Comparison of ENCODE assay signal across 12 cellular contexts in genomic region chr19:9539921-9540320, GRCh38. TPM values are rescaled to one million over a fixed set of nuclear protein-coding genes. Genes with fewer than 3 reads are reported as not detected.
A peak's percentile ranks its signal among the peaks of the same experiment; 100 is the strongest.
DNase-seq lines count a peak whose midpoint lies in the region; ATAC-seq and TF ChIP-seq lines count a peak whose summit lies in the region.
"Not testable (repeated sequence)": the region's sequence is repeated elsewhere in the genome, so short reads cannot be mapped to it uniquely, and the experiment has no call there.
"Had no signal": no experiment of that assay in that cellular context is flagged by ENCODE, and none has a peak within 500 bp of the region (broad histone marks: within the 10 kb centered on the region; RNA-seq: fewer than 3 reads in every experiment).

No MANE protein-coding gene starts in this region.

- H3K27ac ChIP-seq in CD4-positive, alpha-beta memory T cell (ENCODE audit: low read depth, low read length); PC-3 (ENCODE audit: low read length); endodermal cell (ENCODE audit: low read depth, low read length); subcutaneous abdominal adipose tissue (ENCODE audit: low read depth, low read length): not testable (repeated sequence)

- not testable (repeated sequence) for H3F3A ChIP-seq in PC-3 (ENCODE audit: low read length, unreplicated experiment)

- peaks cover 20 to 31% of the 10 kb centered on the region in 2 donors for H3K36me3 Mint-ChIP-seq in CD4-positive, alpha-beta memory T cell
- peaks cover 43% of the 10 kb centered on the region for H3K36me3 Mint-ChIP-seq in activated CD8-positive, alpha-beta T cell treated with anti-CD3 and anti-CD28 coated beads, Interleukin-2, amount 10 ng/mL, durations not matched to agents 7 days and 5 days (ENCODE audit: low read depth)
- H3K36me3 Mint-ChIP-seq in activated naive CD8-positive, alpha-beta T cell treated with anti-CD3 and anti-CD28 coated beads for 36 hours: peaks cover 49% of the 10 kb centered on the region
- peaks cover 31% of the 10 kb centered on the region for H3K36me3 Mint-ChIP-seq in endodermal cell (ENCODE audit: low read depth)
- H3K36me3 Mint-ChIP-seq in neural crest cell (ENCODE audit: low read depth): peaks cover 51% of the 10 kb centered on the region

- not testable (repeated sequence) for H3K9me3 ChIP-seq in CD4-positive, alpha-beta memory T cell (ENCODE audit: control insufficient read depth in 1 of 2, low read length in 2 of 2)
- peaks cover 13% of the 10 kb centered on the region; the same call in 1 of the 2 replicates for H3K9me3 ChIP-seq in PC-3 (ENCODE audit: low read length)
- peaks cover 39% of the 10 kb centered on the region for H3K9me3 ChIP-seq in endodermal cell (ENCODE audit: control insufficient read depth, low read length)
- peaks cover 2 to 24% (median 17%) of the 10 kb centered on the region in 5 donors for H3K9me3 ChIP-seq in subcutaneous abdominal adipose tissue (ENCODE audit: control insufficient read depth in 5 of 5, low read length in 5 of 5)

- H3K4me2 ChIP-seq in PC-3 (ENCODE audit: low read length): not testable (repeated sequence)

- H4K20me1 ChIP-seq in PC-3 (ENCODE audit: low read length): not testable (repeated sequence)

- H2AFZ ChIP-seq in PC-3 (ENCODE audit: low read length): not testable (repeated sequence)

- CTCF ChIA-PET in CD4-positive, alpha-beta memory T cell (lab: Charles Lee; ENCODE audit: partially characterized antibody); PC-3 (lab: Charles Lee); activated CD8-positive, alpha-beta T cell treated with anti-CD3 and anti-CD28 coated beads, Interleukin-2, amount 10 ng/mL, durations not matched to agents 7 days and 5 days (lab: Charles Lee): not testable (repeated sequence)

- TF ChIP-seq CTCF in PC-3 (conservative IDR thresholded peaks at IDR 0.05; ENCODE audit: low read depth, low read length); endodermal cell (conservative IDR thresholded peaks at IDR 0.05); neural crest cell (conservative IDR thresholded peaks at IDR 0.05): not testable (repeated sequence)

- H3K4me3 Mint-ChIP-seq in CD4-positive, alpha-beta memory T cell: peak overlapping the region; percentile 37 to 98 (median 71)
- not testable (repeated sequence) for H3K4me3 Mint-ChIP-seq in activated CD8-positive, alpha-beta T cell treated with anti-CD3 and anti-CD28 coated beads, Interleukin-2, amount 10 ng/mL, durations not matched to agents 7 days and 5 days
- peak overlapping the region; percentile 98 for H3K4me3 Mint-ChIP-seq in activated naive CD8-positive, alpha-beta T cell treated with anti-CD3 and anti-CD28 coated beads for 36 hours
- H3K4me3 Mint-ChIP-seq in endodermal cell (peak overlapping the region; percentile 96), neural crest cell (peak overlapping the region; percentile 99)

- ATAC-seq in PC-3; activated CD8-positive, alpha-beta T cell treated with anti-CD3 and anti-CD28 coated beads, Interleukin-2, amount 10 ng/mL, durations not matched to agents 7 days and 5 days: not testable (repeated sequence)

- H3K9me3 Mint-ChIP-seq in CD4-positive, alpha-beta memory T cell: peaks cover 0 to 37% (median 26%) of the 10 kb centered on the region in 8 donors
- peaks cover 25% of the 10 kb centered on the region for H3K9me3 Mint-ChIP-seq in activated CD8-positive, alpha-beta T cell treated with anti-CD3 and anti-CD28 coated beads, Interleukin-2, amount 10 ng/mL, durations not matched to agents 7 days and 5 days (ENCODE audit: insufficient read depth)
- peaks cover 18% of the 10 kb centered on the region for H3K9me3 Mint-ChIP-seq in activated naive CD8-positive, alpha-beta T cell treated with anti-CD3 and anti-CD28 coated beads for 36 hours
- peaks cover 56% of the 10 kb centered on the region for H3K9me3 Mint-ChIP-seq in endodermal cell
- H3K9me3 Mint-ChIP-seq in neural crest cell: peaks cover 20% of the 10 kb centered on the region

- not testable (repeated sequence) for H3K9ac ChIP-seq in PC-3 (ENCODE audit: low read length); endodermal cell (ENCODE audit: extremely low read depth, low read length, poor library complexity, severe bottlenecking); subcutaneous abdominal adipose tissue (ENCODE audit: low read length in 5 of 5)

- H3K36me3 ChIP-seq in CD4-positive, alpha-beta memory T cell (ENCODE audit: insufficient read depth, low read length): not testable (repeated sequence)
- H3K36me3 ChIP-seq in PC-3 (ENCODE audit: low read depth, low read length) (peaks cover 19% of the 10 kb centered on the region), endodermal cell (ENCODE audit: control insufficient read depth, insufficient read depth, low read length) (peaks cover 27% of the 10 kb centered on the region), subcutaneous abdominal adipose tissue (ENCODE audit: control insufficient read depth in 5 of 5, insufficient read depth in 5 of 5, low read length in 5 of 5) (peaks cover 7 to 17% (median 16%) of the 10 kb centered on the region in 5 donors)

- not testable (repeated sequence) for DNase-seq in CD4-positive, alpha-beta memory T cell; activated CD8-positive, alpha-beta T cell treated with anti-CD3 and anti-CD28 coated beads, Interleukin-2, amount 10 ng/mL, durations not matched to agents 7 days and 5 days; activated naive CD8-positive, alpha-beta T cell treated with anti-CD3 and anti-CD28 coated beads for 36 hours; endodermal cell; neural crest cell (ENCODE audit: low read depth, low spot score)
- peak; percentile 42 for DNase-seq in PC-3
- peak; percentile 84 for DNase-seq in kidney tubule cell (ENCODE audit: low spot score)

- BruUV-seq in PC-3 (replicated peaks; lab: Mats Ljungman, UMichigan): not testable (repeated sequence)

- peak overlapping the region; percentile 84 to 100 (median 89) for H3K27ac Mint-ChIP-seq in CD4-positive, alpha-beta memory T cell
- peak overlapping the region; percentile 45 for H3K27ac Mint-ChIP-seq in activated CD8-positive, alpha-beta T cell treated with anti-CD3 and anti-CD28 coated beads, Interleukin-2, amount 10 ng/mL, durations not matched to agents 7 days and 5 days
- peak overlapping the region; percentile 99 for H3K27ac Mint-ChIP-seq in activated naive CD8-positive, alpha-beta T cell treated with anti-CD3 and anti-CD28 coated beads for 36 hours
- not testable (repeated sequence) for H3K27ac Mint-ChIP-seq in endodermal cell; neural crest cell (ENCODE audit: unreplicated experiment)

- WGBS in endodermal cell (ENCODE audit: insufficient coverage in 1 of 2, insufficient read length in 1 of 2), 2 experiments: 90 to 100% methylated on average over 1 of the region's 1 CpG

- not testable (repeated sequence) for H3K4me3 ChIP-seq in CD4-positive, alpha-beta memory T cell (ENCODE audit: low read length in 2 of 2); PC-3 (ENCODE audit: low read length)
- H3K4me3 ChIP-seq in endodermal cell (ENCODE audit: low read length) (peak overlapping the region; percentile 90), subcutaneous abdominal adipose tissue (ENCODE audit: low read depth in 1 of 5, low read length in 5 of 5) (peak overlapping the region in 3 of 5 donors; percentile 13 to 99 (median 89))

- peaks cover 12% of the 10 kb centered on the region for H3K4me1 ChIP-seq in CD4-positive, alpha-beta memory T cell (ENCODE audit: insufficient read depth, low read length)
- H3K4me1 ChIP-seq in PC-3 (ENCODE audit: insufficient read depth, low read length); endodermal cell (ENCODE audit: control insufficient read depth, insufficient read depth, low read length): not testable (repeated sequence)
- H3K4me1 ChIP-seq in subcutaneous abdominal adipose tissue (ENCODE audit: control insufficient read depth in 5 of 5, insufficient read depth in 5 of 5, low read length in 5 of 5): peaks cover 0 to 16% (median 15%) of the 10 kb centered on the region in 5 donors

- H3K79me2 ChIP-seq in PC-3 (ENCODE audit: low read length): peaks cover 22% of the 10 kb centered on the region

- peaks cover 13 to 36% (median 25%) of the 10 kb centered on the region in 4 donors for H3K4me1 Mint-ChIP-seq in CD4-positive, alpha-beta memory T cell
- peaks cover 14% of the 10 kb centered on the region for H3K4me1 Mint-ChIP-seq in activated CD8-positive, alpha-beta T cell treated with anti-CD3 and anti-CD28 coated beads, Interleukin-2, amount 10 ng/mL, durations not matched to agents 7 days and 5 days (ENCODE audit: low read depth)
- H3K4me1 Mint-ChIP-seq in activated naive CD8-positive, alpha-beta T cell treated with anti-CD3 and anti-CD28 coated beads for 36 hours; endodermal cell: not testable (repeated sequence)
- peaks cover 19% of the 10 kb centered on the region for H3K4me1 Mint-ChIP-seq in neural crest cell

- not testable (repeated sequence) for H3K27me3 ChIP-seq in CD4-positive, alpha-beta memory T cell (ENCODE audit: insufficient read depth, low read length); PC-3 (ENCODE audit: low read length); endodermal cell (ENCODE audit: control insufficient read depth, insufficient read depth, low read length, poor library complexity, severe bottlenecking); subcutaneous abdominal adipose tissue (ENCODE audit: control insufficient read depth in 5 of 5, insufficient read depth in 4 of 5, low read length in 5 of 5)

- intact Hi-C loops in CD4-positive, alpha-beta memory T cell (cut with micrococcal nuclease): loop anchor here (5.0 kb wide), 1 partner anchor 103 kb away; the partner anchor contains the start of gene ZNF266
- intact Hi-C loops in PC-3 (cut with micrococcal nuclease): not testable (repeated sequence)

- H3K27me3 Mint-ChIP-seq in CD4-positive, alpha-beta memory T cell; activated CD8-positive, alpha-beta T cell treated with anti-CD3 and anti-CD28 coated beads, Interleukin-2, amount 10 ng/mL, durations not matched to agents 7 days and 5 days (ENCODE audit: low read depth); activated naive CD8-positive, alpha-beta T cell treated with anti-CD3 and anti-CD28 coated beads for 36 hours; endodermal cell (ENCODE audit: insufficient read depth); neural crest cell (ENCODE audit: low read depth): not testable (repeated sequence)

- H3K9me2 ChIP-seq in PC-3 (replicated peaks; ENCODE audit: low read length): not testable (repeated sequence)

- POLR2A ChIA-PET in CD4-positive, alpha-beta memory T cell (lab: Charles Lee; ENCODE audit: partially characterized antibody); PC-3 (lab: Charles Lee; ENCODE audit: unreplicated experiment); activated CD8-positive, alpha-beta T cell treated with anti-CD3 and anti-CD28 coated beads, Interleukin-2, amount 10 ng/mL, durations not matched to agents 7 days and 5 days (lab: Charles Lee): not testable (repeated sequence)

RNA-seq across cellular contexts. Expression of gene ZNF426, which starts 1.5 kb away (rescaled TPM):
- total RNA-seq in CD4-positive, alpha-beta memory T cell: 10 to 100 TPM; 18.0 to 18.2 TPM
- polyA plus RNA-seq in CD4-positive, alpha-beta memory T cell: 10 to 100 TPM; 11.7 to 16.8 TPM
- total RNA-seq in PC-3 (2014; rRNA removed): 8.2 and 9.7 TPM in 2 replicates
- 10 to 100 TPM; 14.6 to 15.8 TPM for total RNA-seq in activated CD8-positive, alpha-beta T cell treated with anti-CD3 and anti-CD28 coated beads, Interleukin-2, amount 10 ng/mL, durations not matched to agents 7 days and 5 days
- total RNA-seq in activated naive CD8-positive, alpha-beta T cell treated with anti-CD3 and anti-CD28 coated beads for 36 hours: 10 to 100 TPM; 18.6 to 18.8 TPM
- 10 to 100 TPM; 26.0 to 30.0 TPM for total RNA-seq in endodermal cell
- 11.7 TPM for polyA plus RNA-seq in endodermal cell (2013, experiment 1 of 2)
- polyA plus RNA-seq in endodermal cell (2013, experiment 2 of 2): 11.6 TPM
- 24.5 and 26.7 TPM in 2 replicates for total RNA-seq in neural crest cell

RNA-seq across cellular contexts. Expression of gene ZNF560, which starts 41.5 kb away (rescaled TPM):
- total RNA-seq in CD4-positive, alpha-beta memory T cell: not detected
- polyA plus RNA-seq in CD4-positive, alpha-beta memory T cell: not detected
- total RNA-seq in PC-3 (2014; rRNA removed) (not detected in 2 replicates), endodermal cell (not detected), neural crest cell (0.12 TPM in 1 of 2 replicates, not detected in the other)
- total RNA-seq in activated CD8-positive, alpha-beta T cell treated with anti-CD3 and anti-CD28 coated beads, Interleukin-2, amount 10 ng/mL, durations not matched to agents 7 days and 5 days: under 1 TPM in 1 of 2 experiments, not detected in 1; 0.40 TPM
- under 1 TPM; 0.28 to 0.60 TPM for total RNA-seq in activated naive CD8-positive, alpha-beta T cell treated with anti-CD3 and anti-CD28 coated beads for 36 hours
- polyA plus RNA-seq in endodermal cell (2013, experiment 1 of 2): 0.11 TPM
- polyA plus RNA-seq in endodermal cell (2013, experiment 2 of 2): 0.21 TPM
- total RNA-seq: posterior vena cava, right lobe of liver, thoracic aorta had no signal
- polyA plus RNA-seq: A549 had no signal

RNA-seq across cellular contexts. Expression of gene ZNF121, which starts 44.4 kb away (rescaled TPM):
- total RNA-seq in CD4-positive, alpha-beta memory T cell: 10 to 100 TPM; 47.2 to 53.0 TPM
- 1 to 10 TPM; 2.1 to 4.2 TPM for polyA plus RNA-seq in CD4-positive, alpha-beta memory T cell
- 52.6 and 65.6 TPM in 2 replicates for total RNA-seq in PC-3 (2014; rRNA removed)
- total RNA-seq in activated CD8-positive, alpha-beta T cell treated with anti-CD3 and anti-CD28 coated beads, Interleukin-2, amount 10 ng/mL, durations not matched to agents 7 days and 5 days: 10 to 100 TPM; 51.3 to 55.2 TPM
- 10 to 100 TPM; 89.3 to 98.9 TPM for total RNA-seq in activated naive CD8-positive, alpha-beta T cell treated with anti-CD3 and anti-CD28 coated beads for 36 hours
- total RNA-seq in endodermal cell: 100 to 1,000 TPM; 100 to 168 TPM
- polyA plus RNA-seq in endodermal cell (2013, experiment 1 of 2): 46.3 TPM
- polyA plus RNA-seq in endodermal cell (2013, experiment 2 of 2): 47.2 TPM
- 71.1 and 78.7 TPM in 2 replicates for total RNA-seq in neural crest cell
